Comparison of ENCODE assay signal across 22 cellular contexts in the genomic region with DNA sequence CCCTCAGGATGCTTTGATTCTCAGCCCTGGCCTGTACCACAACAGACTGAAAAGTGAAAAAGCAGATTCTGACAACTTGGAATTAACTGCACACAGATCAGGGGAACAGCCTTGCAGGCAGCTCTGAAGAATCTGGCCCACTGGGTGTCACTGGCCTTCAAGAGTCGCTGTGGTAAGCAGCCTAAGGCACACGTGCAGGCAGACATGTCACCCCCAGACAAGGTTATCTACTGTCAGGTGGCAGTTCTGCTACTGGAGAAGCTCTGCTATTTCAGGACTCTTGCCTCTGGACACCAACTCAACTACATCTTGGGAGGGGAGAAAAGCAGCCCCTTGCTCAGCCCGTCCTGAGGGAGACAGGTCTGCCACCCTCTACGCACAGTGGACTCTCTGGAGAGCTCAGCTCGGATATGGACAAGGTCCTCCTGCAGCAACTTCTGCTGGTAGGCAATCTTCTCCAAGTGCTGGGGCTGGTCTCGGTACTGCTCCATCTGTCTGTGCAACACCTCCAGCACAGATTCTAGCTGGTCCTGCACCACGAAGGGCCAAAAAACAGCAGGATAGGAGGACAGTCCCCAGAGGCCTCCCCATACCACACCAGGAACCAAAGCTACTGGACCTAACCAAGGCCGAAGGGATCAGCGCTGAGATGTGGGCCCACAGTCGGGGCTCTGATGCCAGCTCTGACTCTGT.
A peak's percentile ranks its signal among the peaks of the same experiment; 100 is the strongest.
DNase-seq lines count a peak whose midpoint lies in the region; ATAC-seq and TF ChIP-seq lines count a peak whose summit lies in the region.
"Had no signal": no experiment of that assay in that cellular context is flagged by ENCODE, and none has a peak within 500 bp of the region (broad histone marks: within the 10 kb centered on the region; RNA-seq: fewer than 3 reads in every experiment).

No MANE protein-coding gene starts in this region.

- POLR2A ChIA-PET in CD8-positive, alpha-beta memory T cell (lab: Charles Lee), result no interaction called here

- WGBS in spleen, 5 donors, result 88 to 93% (median 92%) methylated on average over 10 of the region's 10 CpGs

- peaks cover 0 to 4% (median 3%) of the 10 kb centered on the region in 3 donors for H3K36me3 Mint-ChIP-seq in CD8-positive, alpha-beta memory T cell
- H3K36me3 Mint-ChIP-seq in T-helper 17 cell (ENCODE audit: low read depth), result no peaks in the 10 kb centered on the region
- H3K36me3 Mint-ChIP-seq: CD8-positive, alpha-beta T cell had no signal

- H3K36me3 ChIP-seq in CD8-positive, alpha-beta memory T cell (ENCODE audit: insufficient read depth, low read length), result no peaks in the 10 kb centered on the region
- no peaks in the 10 kb centered on the region for H3K36me3 ChIP-seq in spleen
- H3K36me3 ChIP-seq in left lung, result no peaks in the 10 kb centered on the region
- H3K36me3 ChIP-seq: BLaER1 treated with 17β-estradiol and CSF1 and Interleukin-3, amounts not matched to agents 10 nM and 100 nM; SJCRH30 had no signal

- H3K4me3 ChIP-seq in CD8-positive, alpha-beta memory T cell (ENCODE audit: low read length), result no peak overlapping the region
- H3K4me3 ChIP-seq in spleen (no peak overlapping the region), left lung (no peak overlapping the region)
- H3K4me3 ChIP-seq: BLaER1 treated with 17β-estradiol and CSF1 and Interleukin-3, amounts not matched to agents 10 nM and 100 nM; SJCRH30 had no signal

- no peaks in the 10 kb centered on the region for H3K27me3 ChIP-seq in CD8-positive, alpha-beta memory T cell (ENCODE audit: insufficient read depth, low read length, poor library complexity, severe bottlenecking)
- H3K27me3 ChIP-seq in spleen (replicated peaks in 1 of 7) (no peaks in the 10 kb centered on the region), left lung (no peaks in the 10 kb centered on the region)
- H3K27me3 ChIP-seq: BLaER1 treated with 17β-estradiol and CSF1 and Interleukin-3, amounts not matched to agents 10 nM and 100 nM; SJCRH30 had no signal

- H3K27ac ChIP-seq in CD8-positive, alpha-beta memory T cell (ENCODE audit: low read depth, low read length), result no peak overlapping the region
- no peak overlapping the region for H3K27ac ChIP-seq in spleen
- H3K27ac ChIP-seq in left lung, result no peak overlapping the region
- H3K27ac ChIP-seq: BLaER1 treated with 17β-estradiol and CSF1 and Interleukin-3, amounts not matched to agents 10 nM and 100 nM; SJCRH30 had no signal

- H3K27me3 Mint-ChIP-seq in CD8-positive, alpha-beta memory T cell, result peaks cover 1 to 12% of the 10 kb centered on the region in 2 donors
- H3K27me3 Mint-ChIP-seq in T-helper 17 cell, result no peaks in the 10 kb centered on the region

- no peak for DNase-seq in CD8-positive, alpha-beta memory T cell
- DNase-seq in T-helper 17 cell, result no peak
- no peak for DNase-seq in left ventricle myocardium superior
- peak; percentile 61 for DNase-seq in spleen
- no peak for DNase-seq in HK-2 (ENCODE audit: unreplicated experiment)
- DNase-seq in left lung, result no peak
- DNase-seq: Calu3; CD8-positive, alpha-beta T cell; GOT3; HCEC 1CT; IMR-90; MV-4-11; NCI-H1105 treated with DMSO at 0.1 percent for 48 hours; NCI-H2029 treated with DMSO at 0.1 percent for 48 hours; NCI-H226; NCI-H510A treated with DMSO at 0.1 percent for 48 hours; NCI-H748 treated with DMSO at 0.1 percent for 48 hours; NK-92 treated with Interleukin-12 subunit alpha and Interleukin-12 subunit beta, amount 100 ng/mL, for 24 hours; SJCRH30 had no signal

- intact Hi-C loops in left ventricle myocardium superior (cut with micrococcal nuclease) (no loop called here), spleen (cut with DNase I; ENCODE audit: low total_unique reads) (no loop called here), left lung (cut with DNase I) (no loop called here)

- no peaks in the 10 kb centered on the region for H3K9me3 Mint-ChIP-seq in CD8-positive, alpha-beta memory T cell
- H3K9me3 Mint-ChIP-seq: CD8-positive, alpha-beta T cell had no signal

- H3K4me1 ChIP-seq in CD8-positive, alpha-beta memory T cell (ENCODE audit: insufficient read depth, low read length), result no peaks in the 10 kb centered on the region
- H3K4me1 ChIP-seq in spleen, result peaks cover 4 to 46% (median 28%) of the 10 kb centered on the region in 6 donors
- peaks cover 12 to 14% of the 10 kb centered on the region in 2 donors for H3K4me1 ChIP-seq in left lung

- ATAC-seq in T-helper 17 cell (no peak), left ventricle myocardium superior (peak; percentile 71), GM21723 (IDR thresholded peaks at IDR 0.05; ENCODE audit: unreplicated experiment) (no peak), left lung (no peak)
- ATAC-seq: CD8-positive, alpha-beta T cell; Panc1 had no signal

- peak overlapping the region in 1 of 7 donors; percentile 20 for H3K4me3 Mint-ChIP-seq in CD8-positive, alpha-beta memory T cell
- no peak overlapping the region for H3K4me3 Mint-ChIP-seq in T-helper 17 cell
- H3K4me3 Mint-ChIP-seq: CD8-positive, alpha-beta T cell had no signal

- peak overlapping the region in 5 of 8 donors; percentile 23 to 82 (median 69) for H3K27ac Mint-ChIP-seq in CD8-positive, alpha-beta memory T cell
- peak overlapping the region; percentile 92 for H3K27ac Mint-ChIP-seq in T-helper 17 cell
- H3K27ac Mint-ChIP-seq: CD8-positive, alpha-beta T cell had no signal

- TF ChIP-seq CTCF in spleen (IDR thresholded peaks at IDR 0.05 in 8 of 11, conservative IDR thresholded peaks at IDR 0.05 in 3 of 11) (no peak), left lung (IDR thresholded peaks at IDR 0.05) (no peak)

- H3K9me3 ChIP-seq in CD8-positive, alpha-beta memory T cell (ENCODE audit: low read length), result no peaks in the 10 kb centered on the region
- H3K9me3 ChIP-seq in T-helper 17 cell (ENCODE audit: control insufficient read depth, low read length, poor library complexity, severe bottlenecking) (peaks cover 2% of the 10 kb centered on the region), spleen (no peaks in the 10 kb centered on the region), left lung (no peaks in the 10 kb centered on the region)
- H3K9me3 ChIP-seq: BLaER1 treated with 17β-estradiol and CSF1 and Interleukin-3, amounts not matched to agents 10 nM and 100 nM; SJCRH30 had no signal

- TF ChIP-seq POLR2A in spleen (IDR thresholded peaks at IDR 0.05), result no peak

- CTCF ChIA-PET in CD8-positive, alpha-beta memory T cell (lab: Charles Lee), result interaction anchor here (1.5 to 3.4 kb wide), 3 partner anchors 13 to 19 kb away, joined by 6 to 12 read pairs (median 12); no protein-coding TSS in a partner anchor

- peaks cover 0 to 27% (median 22%) of the 10 kb centered on the region in 3 donors for H3K4me1 Mint-ChIP-seq in CD8-positive, alpha-beta memory T cell
- H3K4me1 Mint-ChIP-seq in T-helper 17 cell, result peaks cover 33% of the 10 kb centered on the region
